In genomic region chrX:139078761-139079160, GRCh38 we compare ENCODE assay signal across 24 cellular contexts.
"Had no signal": no experiment of that assay in that cellular context is flagged by ENCODE, and none has a peak within 500 bp of the region (broad histone marks: within the 10 kb centered on the region; RNA-seq: fewer than 3 reads in every experiment).

No MANE protein-coding gene starts in this region.

- H3K4me2 ChIP-seq: smooth muscle cell had no signal

- H3K36me3 Mint-ChIP-seq: immature natural killer cell, natural killer cell had no signal

- H3K27me3 Mint-ChIP-seq: stimulated activated naive CD8-positive, alpha-beta T cell treated with anti-CD3 and anti-CD28 coated beads, Interleukin-15, amount 100 ng/mL, for 72 hours had no signal

- DNase-seq: dorsolateral prefrontal cortex; effector CD4-positive, alpha-beta T cell; foreskin melanocyte; hypothalamus; immature natural killer cell; islet precursor cell; left ventricle myocardium superior; lower lobe of right lung; natural killer cell; pancreas; stimulated activated CD4-positive, alpha-beta T cell treated with anti-CD3 and anti-CD28 coated beads, Interleukin-12 subunit alpha, Interleukin-12 subunit beta, amount 100 ng/mL, for 4 hours; stimulated activated CD4-positive, alpha-beta T cell treated with anti-CD3 and anti-CD28 coated beads, Interleukin-1b, Interleukin-23, amount 100 ng/mL, for 48 hours; stimulated activated CD4-positive, alpha-beta T cell treated with anti-CD3 and anti-CD28 coated beads, Interleukin-4, amount 100 ng/mL, for 1 hour; stimulated activated CD8-positive, alpha-beta memory T cell treated with anti-CD3 and anti-CD28 coated beads, Interleukin-4, amount 100 ng/mL, for 48 hours; stimulated activated naive CD4-positive, alpha-beta T cell; stimulated activated naive CD8-positive, alpha-beta T cell treated with anti-CD3 and anti-CD28 coated beads, Interleukin-15, amount 100 ng/mL, for 72 hours; transverse colon; upper lobe of right lung had no signal

- H3K4me3 ChIP-seq: dorsolateral prefrontal cortex, lower lobe of right lung, pancreas, smooth muscle cell, suprapubic skin, transverse colon, upper lobe of right lung, vagina had no signal

- H3K27ac Mint-ChIP-seq: immature natural killer cell; natural killer cell; stimulated activated naive CD8-positive, alpha-beta T cell treated with anti-CD3 and anti-CD28 coated beads, Interleukin-15, amount 100 ng/mL, for 72 hours had no signal

- H3K9me3 ChIP-seq: lower lobe of right lung, neutrophil, pancreas, suprapubic skin, transverse colon, upper lobe of right lung, vagina had no signal

- H3K4me1 Mint-ChIP-seq: immature natural killer cell; natural killer cell; stimulated activated naive CD8-positive, alpha-beta T cell treated with anti-CD3 and anti-CD28 coated beads, Interleukin-15, amount 100 ng/mL, for 72 hours had no signal

- H3K27me3 ChIP-seq: neutrophil, pancreas, suprapubic skin, transverse colon, upper lobe of right lung, vagina had no signal

- ATAC-seq: left ventricle myocardium superior; lower lobe of right lung; natural killer cell; pancreas; sciatic nerve; stimulated activated naive CD8-positive, alpha-beta T cell treated with anti-CD3 and anti-CD28 coated beads, Interleukin-15, amount 100 ng/mL, for 72 hours; upper lobe of right lung had no signal

- H3K4me3 Mint-ChIP-seq: immature natural killer cell; natural killer cell; neural crest cell; stimulated activated naive CD8-positive, alpha-beta T cell treated with anti-CD3 and anti-CD28 coated beads, Interleukin-15, amount 100 ng/mL, for 72 hours had no signal

- H3K4me1 ChIP-seq: lower lobe of right lung, pancreas, suprapubic skin, transverse colon, upper lobe of right lung, vagina had no signal

- H3K36me3 ChIP-seq: lower lobe of right lung, neutrophil, pancreas, suprapubic skin, transverse colon, upper lobe of right lung, vagina had no signal

- H3K27ac ChIP-seq: dorsolateral prefrontal cortex, lower lobe of right lung, neutrophil, pancreas, suprapubic skin, transverse colon, upper lobe of right lung, vagina had no signal
